20 cellular contexts compared by ENCODE assay signal in genomic region chr3:149181179-149181578, GRCh38. TPM values are rescaled to one million over a fixed set of nuclear protein-coding genes. Genes with fewer than 3 reads are reported as not detected.
"Had no signal": no experiment of that assay in that cellular context is flagged by ENCODE, and none has a peak within 500 bp of the region (broad histone marks: within the 10 kb centered on the region; RNA-seq: fewer than 3 reads in every experiment).

No MANE protein-coding gene starts in this region.

- H3K27me3 ChIP-seq: esophagus muscularis mucosa, gastroesophageal sphincter, neural progenitor cell, right atrium auricular region, sigmoid colon, stomach had no signal

- DNase-seq: effector memory CD8-positive, alpha-beta T cell; glutamatergic neuron; islet precursor cell; left ventricle myocardium inferior; lower lobe of right lung; midbrain; occipital lobe; sigmoid colon; stimulated activated naive CD4-positive, alpha-beta T cell; stomach; substantia nigra had no signal

- ATAC-seq: effector memory CD8-positive, alpha-beta T cell; lower lobe of right lung; natural killer cell treated with Interleukin-12 subunit alpha and Interleukin-12 subunit beta and Interleukin-15 and Interleukin-18, amount 100 ng/mL, for 72 hours had no signal

- H3K27ac ChIP-seq: lower lobe of right lung, neural progenitor cell had no signal

- H3K9ac ChIP-seq: neural progenitor cell had no signal

- H3K36me3 ChIP-seq: lower lobe of right lung, neural progenitor cell had no signal

- H3K4me1 ChIP-seq: neural progenitor cell, stomach had no signal

- H3K9me3 ChIP-seq: esophagus muscularis mucosa, lower lobe of right lung, right atrium auricular region, sigmoid colon, stomach had no signal

- FAIRE-seq: colon, urothelium cell line had no signal

- H3K4me2 ChIP-seq: neural progenitor cell had no signal

- H3K4me3 ChIP-seq: esophagus muscularis mucosa, gastroesophageal sphincter, left ventricle myocardium inferior, lower lobe of right lung, neural progenitor cell, right atrium auricular region, sigmoid colon, skin epidermis, stomach had no signal

- H2AFZ ChIP-seq: neural progenitor cell had no signal

RNA-seq across cellular contexts. Expression of gene CP, which starts 40.5 kb away (rescaled TPM):
- total RNA-seq: fibroblast of villous mesenchyme; natural killer cell treated with Interleukin-12 subunit alpha and Interleukin-12 subunit beta and Interleukin-15 and Interleukin-18, amount 100 ng/mL, for 72 hours had no signal
